Comparison of ENCODE assay signal across 9 cellular contexts in the genomic region with DNA sequence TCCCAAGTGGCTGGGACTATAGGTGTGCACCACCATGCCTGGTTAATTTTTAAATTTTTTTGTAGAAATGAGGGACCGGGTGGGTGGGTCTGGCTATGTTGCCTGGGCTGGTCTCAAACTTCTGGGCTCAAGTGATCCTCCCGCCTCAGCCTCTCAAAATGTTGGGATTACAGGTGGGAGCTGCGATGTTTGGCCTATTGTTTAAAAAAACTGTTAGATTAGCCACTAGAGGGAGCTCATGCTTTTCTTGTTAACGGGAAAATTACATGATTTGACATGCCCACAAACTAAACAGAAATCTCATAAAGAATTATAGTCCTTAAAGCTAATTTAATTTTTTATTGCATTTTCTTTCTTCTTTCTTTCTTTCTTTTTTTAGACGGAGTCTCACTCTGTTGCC. TPM values are rescaled to one million over a fixed set of nuclear protein-coding genes. Genes with fewer than 3 reads are reported as not detected.
A peak's percentile ranks its signal among the peaks of the same experiment; 100 is the strongest.
DNase-seq lines count a peak whose midpoint lies in the region; ATAC-seq lines count a peak whose summit lies in the region.
"Had no signal": no experiment of that assay in that cellular context is flagged by ENCODE, and none has a peak within 500 bp of the region (broad histone marks: within the 10 kb centered on the region; RNA-seq: fewer than 3 reads in every experiment).

No MANE protein-coding gene starts in this region.

- DNase-seq in Right ventricle myocardium superior (no peak), Right ventricle myocardium inferior (ENCODE audit: missing footprints) (no peak), NCI-H1092 treated with DMSO at 0.1 percent for 48 hours (lab: John Stamatoyannopoulos, UW) (peak; percentile 53), SKM-1 (lab: John Stamatoyannopoulos, UW; ENCODE audit: unreplicated experiment) (peak; percentile 21), fibroblast of the conjunctiva (ENCODE audit: low read depth) (peak; percentile 34), renal cortical epithelial cell (ENCODE audit: low read depth) (peak; percentile 53)

- H3K27ac Mint-ChIP-seq in stimulated activated memory B cell treated with anti-CD40 and anti-IgM and Interleukin-4, amounts not matched to agents 10 μg/mL and 1 μg/mL and 100 μg/mL, for 72 hours, result no peak overlapping the region
- H3K27ac Mint-ChIP-seq: activated naive CD8-positive, alpha-beta T cell had no signal

- intact Hi-C loops in Right ventricle myocardium superior (cut with DNase I), result loop anchor here (2.0 kb wide), 1 partner anchor 71 kb away; no protein-coding TSS in a partner anchor
- intact Hi-C loops in Right ventricle myocardium inferior (cut with DNase I), result loop anchor here (1.0 kb wide), 1 partner anchor 72 kb away; no protein-coding TSS in a partner anchor

- H3K27me3 Mint-ChIP-seq in stimulated activated memory B cell treated with anti-CD40 and anti-IgM and Interleukin-4, amounts not matched to agents 10 μg/mL and 1 μg/mL and 100 μg/mL, for 72 hours, result no peaks in the 10 kb centered on the region
- H3K27me3 Mint-ChIP-seq: activated naive CD8-positive, alpha-beta T cell had no signal

- no peak overlapping the region for H3K4me3 Mint-ChIP-seq in stimulated activated memory B cell treated with anti-CD40 and anti-IgM and Interleukin-4, amounts not matched to agents 10 μg/mL and 1 μg/mL and 100 μg/mL, for 72 hours
- H3K4me3 Mint-ChIP-seq: activated naive CD8-positive, alpha-beta T cell had no signal

- peak; percentile 40 for ATAC-seq in Right ventricle myocardium superior (ENCODE audit: poor library complexity)
- no peak for ATAC-seq in Right ventricle myocardium inferior
- ATAC-seq in stimulated activated memory B cell treated with anti-CD40 and anti-IgM and Interleukin-4, amounts not matched to agents 10 μg/mL and 1 μg/mL and 100 μg/mL, for 72 hours, result no peak
- no peak for ATAC-seq in HG02840 (IDR thresholded peaks at IDR 0.05; ENCODE audit: low FRiP score, unreplicated experiment)

- no peaks in the 10 kb centered on the region for H3K9me3 Mint-ChIP-seq in stimulated activated memory B cell treated with anti-CD40 and anti-IgM and Interleukin-4, amounts not matched to agents 10 μg/mL and 1 μg/mL and 100 μg/mL, for 72 hours

- no peaks in the 10 kb centered on the region for H3K36me3 Mint-ChIP-seq in stimulated activated memory B cell treated with anti-CD40 and anti-IgM and Interleukin-4, amounts not matched to agents 10 μg/mL and 1 μg/mL and 100 μg/mL, for 72 hours
- H3K36me3 Mint-ChIP-seq: activated naive CD8-positive, alpha-beta T cell had no signal

- H3K4me1 Mint-ChIP-seq in stimulated activated memory B cell treated with anti-CD40 and anti-IgM and Interleukin-4, amounts not matched to agents 10 μg/mL and 1 μg/mL and 100 μg/mL, for 72 hours, result peaks cover 4% of the 10 kb centered on the region

RNA-seq across cellular contexts. Expression of a gene that starts 5.0 kb away (rescaled TPM):
- 16.9 TPM for total RNA-seq in Right ventricle myocardium superior
- total RNA-seq in Right ventricle myocardium inferior, result 20.3 TPM
- total RNA-seq in renal cortical epithelial cell, result 42.4 and 50.1 TPM in 2 replicates

RNA-seq across cellular contexts. Expression of a gene that starts 11.6 kb away (rescaled TPM):
- 0.32 TPM for total RNA-seq in Right ventricle myocardium superior
- 0.35 TPM for total RNA-seq in Right ventricle myocardium inferior
- total RNA-seq in renal cortical epithelial cell, result not detected in 2 replicates

RNA-seq across cellular contexts. Expression of a gene that starts 27.6 kb away (rescaled TPM):
- total RNA-seq in Right ventricle myocardium superior (not detected), Right ventricle myocardium inferior (not detected), renal cortical epithelial cell (0.30 and 0.35 TPM in 2 replicates)

RNA-seq across cellular contexts. Expression of a gene that starts 40.1 kb away (rescaled TPM):
- total RNA-seq in Right ventricle myocardium superior, result not detected
- not detected for total RNA-seq in Right ventricle myocardium inferior
- 0.10 and 1.2 TPM in 2 replicates for total RNA-seq in renal cortical epithelial cell

RNA-seq across cellular contexts. Expression of a gene that starts 54.9 kb away (rescaled TPM):
- total RNA-seq in Right ventricle myocardium superior (7.4 TPM), Right ventricle myocardium inferior (9.1 TPM), renal cortical epithelial cell (14.5 and 44.1 TPM in 2 replicates)

Comparison
In these comparisons a context has a peak if more than half of its experiments do, and no peak if none do; other contexts are left out.
1. DNase-seq: peak in NCI-H1092 treated with DMSO at 0.1 percent for 48 hours (single experiment), SKM-1 (single experiment), fibroblast of the conjunctiva (single experiment) and renal cortical epithelial cell (single experiment); none in Right ventricle myocardium superior (single experiment) and Right ventricle myocardium inferior (single experiment).